In the genomic region with DNA sequence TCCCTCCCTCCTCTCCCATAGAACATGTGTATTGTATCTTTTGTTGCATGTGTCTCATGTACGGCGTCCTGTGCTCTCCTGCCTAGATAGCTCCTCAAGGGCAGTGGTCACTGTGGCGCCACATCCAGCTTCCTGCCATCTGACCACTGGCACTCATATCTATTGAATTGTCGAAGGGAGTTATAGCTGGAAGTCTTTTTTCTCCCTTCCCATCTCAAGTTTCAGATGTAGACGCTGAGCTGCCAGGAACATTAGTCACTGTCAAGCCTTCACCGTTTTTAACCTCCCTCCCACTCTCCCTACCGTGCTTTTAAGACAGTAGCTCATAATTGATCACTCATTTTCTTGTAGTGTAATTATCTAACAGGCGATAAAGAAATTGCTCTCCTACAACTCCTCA, we compare ENCODE assay signal across 2 cellular contexts.
TF ChIP-seq lines count a peak whose summit lies in the region.

No MANE protein-coding gene starts in this region.

TF ChIP-seq in A549, 52 proteins besides CTCF, POLR2A, EP300 and RAD21:
- TF ChIP-seq ZNF302 (CRISPR knock-in tag; IDR thresholded peaks at IDR 0.05) (no peak), HOXB5 (CRISPR knock-in tag; IDR thresholded peaks at IDR 0.05) (peak; percentile 76; the same call in 1 of the 2 replicates)

TF ChIP-seq in HepG2, 621 proteins besides CTCF, POLR2A, EP300 and RAD21:
- TF ChIP-seq MEIS2 (CRISPR knock-in tag; IDR thresholded peaks at IDR 0.05) (no peak), ZFP41 (CRISPR knock-in tag; IDR thresholded peaks at IDR 0.05; ENCODE audit: borderline replicate concordance) (no peak), ELF4 (CRISPR knock-in tag; IDR thresholded peaks at IDR 0.05; ENCODE audit: borderline replicate concordance) (no peak), POLR2AphosphoS2 (IDR thresholded peaks at IDR 0.05; ENCODE audit: low read depth, low read length) (no peak), SMC3 (IDR thresholded peaks at IDR 0.05; ENCODE audit: low read length) (no peak), TCF7L2 (IDR thresholded peaks at IDR 0.05; ENCODE audit: low read depth, low read length) (no peak), RFX3 (CRISPR knock-in tag; IDR thresholded peaks at IDR 0.05) (no peak)
- TF ChIP-seq, protein P1, sequence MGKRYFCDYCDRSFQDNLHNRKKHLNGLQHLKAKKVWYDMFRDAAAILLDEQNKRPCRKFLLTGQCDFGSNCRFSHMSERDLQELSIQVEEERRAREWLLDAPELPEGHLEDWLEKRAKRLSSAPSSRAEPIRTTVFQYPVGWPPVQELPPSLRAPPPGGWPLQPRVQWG (CRISPR knock-in tag; IDR thresholded peaks at IDR 0.05; ENCODE audit: borderline replicate concordance, low read depth): no peak
